Comparison of ENCODE assay signal across 10 cellular contexts in the genomic region with DNA sequence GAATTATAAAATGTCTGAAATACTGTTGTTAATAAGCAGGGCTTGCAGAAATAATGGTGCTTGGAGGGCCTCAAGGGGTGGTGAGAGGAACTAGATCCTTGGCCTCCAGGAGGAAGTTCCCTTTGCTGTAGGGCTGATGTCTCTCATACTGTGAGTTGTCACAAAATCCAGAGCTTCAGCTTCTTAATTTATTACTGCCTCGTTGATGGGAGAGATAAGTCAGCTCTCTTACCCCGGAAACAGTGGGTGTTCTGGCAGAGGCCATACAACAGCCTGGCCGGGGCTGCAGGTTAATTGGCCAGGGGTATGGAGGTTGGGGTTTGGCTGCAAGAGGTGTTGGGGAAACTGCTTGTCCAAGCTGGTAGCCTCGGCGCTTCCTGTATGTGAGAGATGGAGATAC. TPM values are rescaled to one million over a fixed set of nuclear protein-coding genes. Genes with fewer than 3 reads are reported as not detected.
A peak's percentile ranks its signal among the peaks of the same experiment; 100 is the strongest.
DNase-seq lines count a peak whose midpoint lies in the region; ATAC-seq, FAIRE-seq and TF ChIP-seq lines count a peak whose summit lies in the region.
"Had no signal": no experiment of that assay in that cellular context is flagged by ENCODE, and none has a peak within 500 bp of the region (broad histone marks: within the 10 kb centered on the region; RNA-seq: fewer than 3 reads in every experiment).

No MANE protein-coding gene starts in this region.

- in situ Hi-C loops in HepG2 (cut with HindIII; ENCODE audit: extremely low pct_ligation_motif_present, low pct_unique_long_range_greater_than_20kb): no loop called here

- no peak overlapping the region for H3K4me2 ChIP-seq in HepG2 (ENCODE audit: low read depth, low read length)

- H3K36me3 ChIP-seq in right lobe of liver (no peaks in the 10 kb centered on the region), HepG2 (replicated peaks in 1 of 2; ENCODE audit: control insufficient read depth in 1 of 2, insufficient read depth in 2 of 2, low read length in 2 of 2) (peaks cover 0 to 8% of the 10 kb centered on the region in 2 experiments; a peak in 2 of 5 replicates), RWPE2 (ENCODE audit: low read depth) (0 out of 2 replicates have a peak, but pooled peaks cover 9% of the 10 kb centered on the region)

- H3K4me1 Mint-ChIP-seq in central memory CD8-positive, alpha-beta T cell: peaks cover 80% of the 10 kb centered on the region

- no peak overlapping the region for H3K9ac ChIP-seq in HepG2 (ENCODE audit: insufficient read depth, low read depth, low read length)

- peak overlapping the region; percentile 80 for H3K27ac Mint-ChIP-seq in central memory CD8-positive, alpha-beta T cell (ENCODE audit: low read depth)

- BruUV-seq in HepG2 (replicated peaks; lab: Mats Ljungman, UMichigan): no TSS peak

- TF ChIP-seq CTCF in right lobe of liver (IDR thresholded peaks at IDR 0.05) (no peak), HepG2 (CRISPR knock-in tag; IDR thresholded peaks at IDR 0.05) (no peak), RWPE2 (IDR thresholded peaks at IDR 0.05; ENCODE audit: poor library complexity, severe bottlenecking) (no peak)

- intact Hi-C loops in right lobe of liver (cut with DNase I): no loop called here
- intact Hi-C loops in HepG2 (cut with micrococcal nuclease; ENCODE audit: unreplicated experiment): no loop called here

- no peak overlapping the region for H2AFZ ChIP-seq in HepG2 (ENCODE audit: low read length)

- H3K9me3 ChIP-seq in right lobe of liver (no peaks in the 10 kb centered on the region), HepG2 (ENCODE audit: low read length) (no peaks in the 10 kb centered on the region), RWPE2 (ENCODE audit: severe bottlenecking) (no peaks in the 10 kb centered on the region)

- no peaks in the 10 kb centered on the region for H3K27me3 ChIP-seq in right lobe of liver
- no peaks in the 10 kb centered on the region for H3K27me3 ChIP-seq in HepG2 (ENCODE audit: control insufficient read depth in 1 of 2, insufficient read depth in 2 of 2, low read length in 2 of 2)
- no peaks in the 10 kb centered on the region for H3K27me3 ChIP-seq in RWPE2 (ENCODE audit: insufficient read depth, poor library complexity, severe bottlenecking)

- TF ChIP-seq EP300 in HepG2 (IDR thresholded peaks at IDR 0.05; ENCODE audit: low read depth in 2 of 2, low read length in 2 of 2): no peak
- TF ChIP-seq EP300 in HepG2 (CRISPR knock-in tag; IDR thresholded peaks at IDR 0.05; ENCODE audit: borderline replicate concordance): no peak

- no peak overlapping the region for H3K4me3 ChIP-seq in right lobe of liver
- no peak overlapping the region for H3K4me3 ChIP-seq in HepG2 (replicated peaks in 1 of 3; ENCODE audit: insufficient read depth in 1 of 3, low read depth in 2 of 3, low read length in 3 of 3)
- no peak overlapping the region for H3K4me3 ChIP-seq in RWPE2 (ENCODE audit: severe bottlenecking)
- H3K4me3 ChIP-seq: coronary artery had no signal

- CTCF ChIA-PET in HepG2 (lab: Yijun Ruan, JAX; ENCODE audit: low intra/inter-chr PET ratio, low total read pairs): no interaction called here

- ATAC-seq in right lobe of liver: peak in 3 of 4 donors; percentile 24 to 44 (median 33)
- no peak for ATAC-seq in HepG2
- peak; percentile 24; the same call in 2 of the 3 replicates for ATAC-seq in RWPE2 (ENCODE audit: low read depth)
- peak; percentile 24 for ATAC-seq in central memory CD8-positive, alpha-beta T cell (replicated peaks; ENCODE audit: extremely low read depth, poor library complexity, severe bottlenecking)
- no peak for ATAC-seq in HG03139 (IDR thresholded peaks at IDR 0.05; ENCODE audit: unreplicated experiment)

- no peak overlapping the region for H3K27ac ChIP-seq in right lobe of liver
- H3K27ac ChIP-seq in HepG2 (ENCODE audit: extremely low read length, insufficient read depth, low read length): no peak overlapping the region
- peak overlapping the region; percentile 70 for H3K27ac ChIP-seq in RWPE2 (ENCODE audit: poor library complexity, severe bottlenecking)
- H3K27ac ChIP-seq: coronary artery had no signal

- peaks cover 2% of the 10 kb centered on the region for H3K36me3 Mint-ChIP-seq in central memory CD8-positive, alpha-beta T cell (ENCODE audit: insufficient read depth)

- no peak for FAIRE-seq in HepG2 (lab: Jason Lieb, UNC)

- no peaks in the 10 kb centered on the region for H3K9me3 Mint-ChIP-seq in central memory CD8-positive, alpha-beta T cell

- WGBS in right lobe of liver (ENCODE audit: insufficient coverage, low coverage, low lambda C conversion rate, missing lambda C conversion rate): 20% methylated on average over 3 of the region's 5 CpGs
- WGBS in HepG2 (ENCODE audit: low lambda C conversion rate): 94% methylated on average over 5 of the region's 5 CpGs

- H3K4me1 ChIP-seq in right lobe of liver: no peaks in the 10 kb centered on the region
- H3K4me1 ChIP-seq in HepG2 (ENCODE audit: insufficient read depth, low read length): no peaks in the 10 kb centered on the region
- H3K4me1 ChIP-seq in RWPE2 (ENCODE audit: insufficient read depth, poor library complexity, severe bottlenecking): peaks cover 25% of the 10 kb centered on the region

- H3K79me2 ChIP-seq in HepG2 (ENCODE audit: insufficient read depth, low read length): no peaks in the 10 kb centered on the region

- TF ChIP-seq POLR2A in right lobe of liver (IDR thresholded peaks at IDR 0.05) (no peak), HepG2 (IDR thresholded peaks at IDR 0.05; ENCODE audit: insufficient read depth in 1 of 2, low read depth in 2 of 2, low read length in 2 of 2) (no peak)

- DNase-seq in right lobe of liver (no peak), HepG2 (ENCODE audit: low spot score) (no peak), RWPE2 (ENCODE audit: low spot score) (no peak), NCI-H774 (lab: John Stamatoyannopoulos, UW) (no peak), epidermal melanocyte (ENCODE audit: insufficient read length, low spot score) (no peak), C1 segment of cervical spinal cord (lab: John Stamatoyannopoulos, UW) (no peak)
- no peak for DNase-seq in central memory CD8-positive, alpha-beta T cell (ENCODE audit: low spot score in 2 of 2)
- DNase-seq: SW 1271 had no signal

- H4K20me1 ChIP-seq in HepG2 (ENCODE audit: insufficient read depth, low read length): no peaks in the 10 kb centered on the region

- no peak for TF ChIP-seq RAD21 in HepG2 (CRISPR knock-in tag; IDR thresholded peaks at IDR 0.05)

- POLR2A ChIA-PET in HepG2 (lab: Yijun Ruan, JAX): no interaction called here

- no peaks in the 10 kb centered on the region for H3K27me3 Mint-ChIP-seq in central memory CD8-positive, alpha-beta T cell

- H3K4me3 Mint-ChIP-seq in central memory CD8-positive, alpha-beta T cell: peak overlapping the region; percentile 21

RNA-seq across cellular contexts. Expression of gene MAPKAPK3, which starts 15.5 kb away (rescaled TPM):
- total RNA-seq in right lobe of liver (10 to 100 TPM; 16.6 to 21.4 (median 18.6) TPM), HepG2 (2016; rRNA removed; fragmentation: Illumina TruSeq; extraction: Trizol) (41.2 and 48.5 TPM in 2 replicates)
- 18.9 and 21.3 TPM in 2 replicates for total RNA-seq in HepG2 (2016; cell fraction: cytosol; rRNA removed; fragmentation: Illumina TruSeq; extraction: Trizol; ENCODE audit: low read depth)
- 40.5 and 43.9 TPM in 2 replicates for total RNA-seq in HepG2 (2016; cell fraction: insoluble cytoplasmic fraction; rRNA removed; fragmentation: Illumina TruSeq; extraction: Trizol)
- total RNA-seq in HepG2 (2016; cell fraction: membrane; rRNA removed; fragmentation: Illumina TruSeq; extraction: Trizol): 51.7 and 60.5 TPM in 2 replicates
- total RNA-seq in HepG2 (2016; cell fraction: nucleus; rRNA removed; fragmentation: Illumina TruSeq; extraction: Trizol): 21.2 and 24.7 TPM in 2 replicates
- polyA plus RNA-seq in HepG2 (2011; rRNA removed): 39.9 and 46.2 TPM in 2 replicates
- 40.2 and 41.3 TPM in 2 replicates for polyA plus RNA-seq in HepG2 (2011; cell fraction: cytosol; rRNA removed)
- polyA plus RNA-seq in HepG2 (2011; cell fraction: nucleus; rRNA removed): 23.0 and 28.1 TPM in 2 replicates
- 21.8 and 22.2 TPM in 2 replicates for polyA plus RNA-seq in HepG2 (2012)
- 23.5 and 31.3 TPM in 2 replicates for polyA plus RNA-seq in HepG2 (2016; cell fraction: cytosol; fragmentation: Illumina TruSeq; extraction: Trizol; ENCODE audit: low read depth)
- polyA plus RNA-seq in HepG2 (2016; cell fraction: insoluble cytoplasmic fraction; fragmentation: Illumina TruSeq; extraction: Trizol; ENCODE audit: low read depth): 53.8 and 56.3 TPM in 2 replicates
- 50.2 and 54.3 TPM in 2 replicates for polyA plus RNA-seq in HepG2 (2016; cell fraction: membrane; fragmentation: Illumina TruSeq; extraction: Trizol; ENCODE audit: low read depth)
- polyA plus RNA-seq in HepG2 (2016; cell fraction: nucleus; fragmentation: Illumina TruSeq; extraction: Trizol; ENCODE audit: insufficient read depth, low read depth): 31.0 and 31.6 TPM in 2 replicates
- 48.5 and 89.7 TPM in 2 replicates for polyA minus RNA-seq in HepG2 (2011; rRNA and poly(A)+ RNA removed; ENCODE audit: low replicate concordance)
- 15.7 and 16.5 TPM in 2 replicates for polyA minus RNA-seq in HepG2 (2011; cell fraction: cytosol; rRNA and poly(A)+ RNA removed)
- polyA minus RNA-seq in HepG2 (2011; cell fraction: nucleus; rRNA and poly(A)+ RNA removed): 13.4 and 16.9 TPM in 2 replicates

RNA-seq across cellular contexts. Expression of gene CISH, which starts 20.9 kb away (rescaled TPM):
- total RNA-seq in right lobe of liver (10 to 100 TPM in 4 of 6 experiments, 1 to 10 TPM in 2; 5.3 to 28.1 (median 17.8) TPM), HepG2 (2016; rRNA removed; fragmentation: Illumina TruSeq; extraction: Trizol) (0.73 and 0.91 TPM in 2 replicates)
- total RNA-seq in HepG2 (2016; cell fraction: cytosol; rRNA removed; fragmentation: Illumina TruSeq; extraction: Trizol; ENCODE audit: low read depth): 0.20 and 0.44 TPM in 2 replicates
- total RNA-seq in HepG2 (2016; cell fraction: insoluble cytoplasmic fraction; rRNA removed; fragmentation: Illumina TruSeq; extraction: Trizol): 0.82 and 1.2 TPM in 2 replicates
- total RNA-seq in HepG2 (2016; cell fraction: membrane; rRNA removed; fragmentation: Illumina TruSeq; extraction: Trizol): 1.2 and 1.4 TPM in 2 replicates
- 0.81 and 0.85 TPM in 2 replicates for total RNA-seq in HepG2 (2016; cell fraction: nucleus; rRNA removed; fragmentation: Illumina TruSeq; extraction: Trizol)
- 1.5 and 2.8 TPM in 2 replicates for polyA plus RNA-seq in HepG2 (2011; rRNA removed)
- polyA plus RNA-seq in HepG2 (2011; cell fraction: cytosol; rRNA removed): 1.5 and 1.7 TPM in 2 replicates
- polyA plus RNA-seq in HepG2 (2011; cell fraction: nucleus; rRNA removed): 4.4 and 7.4 TPM in 2 replicates
- 2.1 and 2.9 TPM in 2 replicates for polyA plus RNA-seq in HepG2 (2012)
- polyA plus RNA-seq in HepG2 (2016; cell fraction: cytosol; fragmentation: Illumina TruSeq; extraction: Trizol; ENCODE audit: low read depth): 0.21 and 0.27 TPM in 2 replicates
- polyA plus RNA-seq in HepG2 (2016; cell fraction: insoluble cytoplasmic fraction; fragmentation: Illumina TruSeq; extraction: Trizol; ENCODE audit: low read depth): 1.9 and 2.2 TPM in 2 replicates
- 0.84 and 1.0 TPM in 2 replicates for polyA plus RNA-seq in HepG2 (2016; cell fraction: membrane; fragmentation: Illumina TruSeq; extraction: Trizol; ENCODE audit: low read depth)
- polyA plus RNA-seq in HepG2 (2016; cell fraction: nucleus; fragmentation: Illumina TruSeq; extraction: Trizol; ENCODE audit: insufficient read depth, low read depth): 1.9 and 3.2 TPM in 2 replicates
- polyA minus RNA-seq in HepG2 (2011; rRNA and poly(A)+ RNA removed; ENCODE audit: low replicate concordance): 1.9 and 6.3 TPM in 2 replicates
- 1.6 and 2.8 TPM in 2 replicates for polyA minus RNA-seq in HepG2 (2011; cell fraction: cytosol; rRNA and poly(A)+ RNA removed)
- polyA minus RNA-seq in HepG2 (2011; cell fraction: nucleus; rRNA and poly(A)+ RNA removed): 2.6 and 4.6 TPM in 2 replicates

RNA-seq across cellular contexts. Expression of gene DOCK3, which starts 42.3 kb away (rescaled TPM):
- total RNA-seq in right lobe of liver: under 1 TPM in 3 of 6 experiments, not detected in 3; 0.04 to 0.06 (median 0.06) TPM
- total RNA-seq in HepG2 (2016; rRNA removed; fragmentation: Illumina TruSeq; extraction: Trizol): not detected in 2 replicates
- not detected in 2 replicates for total RNA-seq in HepG2 (2016; cell fraction: cytosol; rRNA removed; fragmentation: Illumina TruSeq; extraction: Trizol; ENCODE audit: low read depth)
- 0.03 TPM in 1 of 2 replicates, not detected in the other for total RNA-seq in HepG2 (2016; cell fraction: insoluble cytoplasmic fraction; rRNA removed; fragmentation: Illumina TruSeq; extraction: Trizol)
- total RNA-seq in HepG2 (2016; cell fraction: membrane; rRNA removed; fragmentation: Illumina TruSeq; extraction: Trizol): not detected in 2 replicates
- not detected in 2 replicates for total RNA-seq in HepG2 (2016; cell fraction: nucleus; rRNA removed; fragmentation: Illumina TruSeq; extraction: Trizol)
- not detected in 2 replicates for polyA plus RNA-seq in HepG2 (2011; rRNA removed)
- under 0.01 TPM in 1 of 2 replicates, not detected in the other for polyA plus RNA-seq in HepG2 (2011; cell fraction: cytosol; rRNA removed)
- polyA plus RNA-seq in HepG2 (2011; cell fraction: nucleus; rRNA removed): 0.02 TPM in 1 of 2 replicates, not detected in the other
- 0.01 and 0.04 TPM in 2 replicates for polyA plus RNA-seq in HepG2 (2012)
- 0.01 TPM in 1 of 2 replicates, not detected in the other for polyA plus RNA-seq in HepG2 (2016; cell fraction: cytosol; fragmentation: Illumina TruSeq; extraction: Trizol; ENCODE audit: low read depth)
- polyA plus RNA-seq in HepG2 (2016; cell fraction: insoluble cytoplasmic fraction; fragmentation: Illumina TruSeq; extraction: Trizol; ENCODE audit: low read depth): not detected in 2 replicates
- polyA plus RNA-seq in HepG2 (2016; cell fraction: membrane; fragmentation: Illumina TruSeq; extraction: Trizol; ENCODE audit: low read depth): not detected in 2 replicates
- not detected in 2 replicates for polyA plus RNA-seq in HepG2 (2016; cell fraction: nucleus; fragmentation: Illumina TruSeq; extraction: Trizol; ENCODE audit: insufficient read depth, low read depth)
- polyA minus RNA-seq in HepG2 (2011; rRNA and poly(A)+ RNA removed; ENCODE audit: low replicate concordance): 0.63 TPM in 1 of 2 replicates, not detected in the other
- not detected in 2 replicates for polyA minus RNA-seq in HepG2 (2011; cell fraction: cytosol; rRNA and poly(A)+ RNA removed)
- under 0.01 TPM in 1 of 2 replicates, not detected in the other for polyA minus RNA-seq in HepG2 (2011; cell fraction: nucleus; rRNA and poly(A)+ RNA removed)

Comparison
In these comparisons a context has a peak if more than half of its experiments do, and no peak if none do; other contexts are left out.
1. ATAC-seq: peak in right lobe of liver (3 of 4), RWPE2 (single experiment) and central memory CD8-positive, alpha-beta T cell (single experiment); none in HepG2 (single experiment) and HG03139 (single experiment).